8 cellular contexts compared by ENCODE assay signal in the genomic region with DNA sequence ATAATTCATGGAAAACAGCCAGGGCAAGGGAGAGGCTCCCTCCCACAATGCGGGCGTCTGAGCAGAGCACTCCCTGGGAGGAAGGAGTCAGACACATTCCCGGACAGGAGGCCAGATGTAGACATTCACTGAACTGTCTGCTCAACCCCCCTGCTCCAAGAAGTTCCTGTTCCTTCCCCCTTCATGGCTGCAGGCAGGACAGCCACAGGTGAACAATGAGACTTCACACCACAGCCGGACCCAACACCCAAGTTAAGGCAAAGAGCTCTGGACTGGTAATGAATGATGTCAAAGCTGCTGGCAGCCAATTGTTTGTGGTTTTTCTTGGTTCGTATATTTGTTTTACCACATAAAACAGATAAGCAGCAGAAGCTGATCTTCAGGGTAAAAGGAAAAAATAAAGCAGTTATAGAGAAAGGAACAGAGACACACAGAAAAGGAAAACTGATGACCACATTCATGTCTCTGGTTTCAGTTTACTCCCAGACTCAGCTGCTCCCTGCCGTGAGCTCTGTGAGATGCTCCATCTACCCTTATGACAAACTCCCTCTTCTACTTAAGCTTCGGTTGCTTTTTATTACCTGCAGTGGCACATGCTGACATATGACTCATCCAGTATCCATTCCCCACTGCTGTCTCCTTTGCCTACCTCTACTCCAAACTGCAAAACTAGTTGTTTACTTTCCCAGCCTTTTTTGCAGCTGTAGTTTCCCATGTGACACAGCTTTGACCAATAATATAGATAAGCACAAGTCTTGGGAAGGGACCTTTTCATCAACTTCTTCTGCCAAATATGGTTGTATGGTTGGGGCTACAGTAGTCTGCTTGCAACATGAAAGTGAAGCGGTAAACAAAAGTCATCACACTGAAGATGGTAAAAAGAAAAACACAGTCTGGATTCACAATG. TPM values are rescaled to one million over a fixed set of nuclear protein-coding genes. Genes with fewer than 3 reads are reported as not detected.
DNase-seq lines count a peak whose midpoint lies in the region; ATAC-seq, FAIRE-seq and TF ChIP-seq lines count a peak whose summit lies in the region.
"Had no signal": no experiment of that assay in that cellular context is flagged by ENCODE, and none has a peak within 500 bp of the region (broad histone marks: within the 10 kb centered on the region; RNA-seq: fewer than 3 reads in every experiment).

No MANE protein-coding gene starts in this region.

- peak overlapping the region; percentile 14 for H3K4me3 Mint-ChIP-seq in activated CD8-positive, alpha-beta T cell treated with anti-CD3 and anti-CD28 coated beads for 36 hours

- no peak for TF ChIP-seq CTCF in activated CD8-positive, alpha-beta T cell treated with anti-CD3 and anti-CD28 coated beads for 36 hours (IDR thresholded peaks at IDR 0.05)

- H3K27me3 Mint-ChIP-seq in activated CD8-positive, alpha-beta T cell treated with anti-CD3 and anti-CD28 coated beads for 36 hours = peaks cover 12% of the 10 kb centered on the region

- intact Hi-C loops in activated CD8-positive, alpha-beta T cell treated with anti-CD3 and anti-CD28 coated beads for 36 hours (cut with micrococcal nuclease) = no loop called here

- peaks cover 30% of the 10 kb centered on the region for H3K4me1 Mint-ChIP-seq in activated CD8-positive, alpha-beta T cell treated with anti-CD3 and anti-CD28 coated beads for 36 hours (ENCODE audit: low read depth)

- no peak for TF ChIP-seq POLR2A in GM12892 (IDR thresholded peaks at IDR 0.05; ENCODE audit: low read depth, low read length)

- CTCF ChIA-PET in activated CD8-positive, alpha-beta T cell treated with anti-CD3 and anti-CD28 coated beads for 36 hours (lab: Charles Lee) = interaction anchor here (0.7 to 2.4 kb wide), 7 partner anchors 11 to 272 kb away, joined by 3 to 9 read pairs (median 3); a partner anchor contains a TSS

- no peak for DNase-seq in GM12892 (ENCODE audit: insufficient read length)
- peak; percentile 57 for DNase-seq in HPDE6-E6E7 (ENCODE audit: extremely low spot score)
- DNase-seq in activated CD8-positive, alpha-beta T cell treated with anti-CD3 and anti-CD28 coated beads for 36 hours = peak; percentile 43
- peak; percentile 91 for DNase-seq in islet precursor cell
- DNase-seq in NCI-H1436 treated with DMSO at 0.1 percent for 48 hours (lab: John Stamatoyannopoulos, UW) = no peak
- no peak for DNase-seq in retina

- H3K9me3 Mint-ChIP-seq in activated CD8-positive, alpha-beta T cell treated with anti-CD3 and anti-CD28 coated beads for 36 hours = no peaks in the 10 kb centered on the region

- peak; percentile 77 for FAIRE-seq in GM12892 (lab: Jason Lieb, UNC)

- ATAC-seq in activated CD8-positive, alpha-beta T cell treated with anti-CD3 and anti-CD28 coated beads for 36 hours = peak; percentile 79
- no peak for ATAC-seq in HG02763 (IDR thresholded peaks at IDR 0.05; ENCODE audit: unreplicated experiment)

- POLR2A ChIA-PET in activated CD8-positive, alpha-beta T cell treated with anti-CD3 and anti-CD28 coated beads for 36 hours (lab: Charles Lee) = interaction anchor here (0.8 kb wide), 1 partner anchor 88 kb away, joined by 3 read pairs; no protein-coding TSS in a partner anchor

- H3K27ac Mint-ChIP-seq in activated CD8-positive, alpha-beta T cell treated with anti-CD3 and anti-CD28 coated beads for 36 hours = peak overlapping the region; percentile 56

- no peaks in the 10 kb centered on the region for H3K36me3 Mint-ChIP-seq in activated CD8-positive, alpha-beta T cell treated with anti-CD3 and anti-CD28 coated beads for 36 hours (ENCODE audit: low read depth)

RNA-seq across cellular contexts. Expression of a gene that starts 33.1 kb away (rescaled TPM):
- not detected for polyA plus RNA-seq in GM12892 (2012; ENCODE audit: missing spikeins)
- not detected for total RNA-seq in activated CD8-positive, alpha-beta T cell treated with anti-CD3 and anti-CD28 coated beads for 36 hours

RNA-seq across cellular contexts. Expression of a gene that starts 49.9 kb away (rescaled TPM):
- not detected for polyA plus RNA-seq in GM12892 (2012; ENCODE audit: missing spikeins)
- not detected for total RNA-seq in activated CD8-positive, alpha-beta T cell treated with anti-CD3 and anti-CD28 coated beads for 36 hours
- total RNA-seq: activated CD8-positive, alpha-beta memory T cell treated with anti-CD3 and anti-CD28 coated beads for 36 hours had no signal

Comparison
In these comparisons a context has a peak if more than half of its experiments do, and no peak if none do; other contexts are left out.
1. DNase-seq: peak in HPDE6-E6E7 (single experiment), activated CD8-positive, alpha-beta T cell treated with anti-CD3 and anti-CD28 coated beads for 36 hours (single experiment) and islet precursor cell (single experiment); none in GM12892 (single experiment), NCI-H1436 treated with DMSO at 0.1 percent for 48 hours (single experiment) and retina (single experiment).